In the genomic region with DNA sequence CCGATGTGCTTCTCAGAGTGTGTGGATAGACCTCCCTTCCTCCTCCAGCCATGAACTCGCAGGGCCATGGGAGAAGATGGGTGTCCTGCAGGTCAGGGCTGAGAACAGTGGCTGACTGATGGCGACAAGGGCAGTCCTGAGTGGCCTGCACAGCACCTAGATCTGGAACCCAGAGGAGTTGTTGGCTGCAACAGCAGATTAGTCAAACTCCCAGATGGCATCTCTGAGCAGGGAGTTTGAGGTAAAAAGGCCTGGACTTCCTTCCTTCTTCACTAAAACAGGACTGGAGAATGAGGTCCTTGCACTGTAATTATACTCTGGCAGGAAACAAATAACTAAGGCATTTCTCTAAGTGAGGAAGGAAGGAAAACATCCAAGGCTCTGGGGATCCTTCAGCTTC, we compare ENCODE assay signal across 22 cellular contexts.
"Had no signal": no experiment of that assay in that cellular context is flagged by ENCODE, and none has a peak within 500 bp of the region (broad histone marks: within the 10 kb centered on the region; RNA-seq: fewer than 3 reads in every experiment).

No MANE protein-coding gene starts in this region.

- H3K4me1 ChIP-seq: left lung, psoas muscle, sigmoid colon, upper lobe of left lung had no signal

- H3K4me3 ChIP-seq: esophagus squamous epithelium, heart right ventricle, left lung, psoas muscle, sigmoid colon, thoracic aorta, tibial nerve, upper lobe of left lung had no signal

- ATAC-seq: effector memory CD8-positive, alpha-beta T cell; heart right ventricle; left cardiac atrium; left lung; natural killer cell; psoas muscle; right cardiac atrium; stimulated activated effector memory CD8-positive, alpha-beta T cell treated with anti-CD3 and anti-CD28 coated beads, Interleukin-12 subunit alpha, Interleukin-12 subunit beta, amount 100 ng/mL, for 72 hours had no signal

- H3K4me3 Mint-ChIP-seq: effector memory CD8-positive, alpha-beta T cell; natural killer cell; stimulated activated effector memory CD8-positive, alpha-beta T cell treated with anti-CD3 and anti-CD28 coated beads, Interleukin-12 subunit alpha, Interleukin-12 subunit beta, amount 100 ng/mL, for 72 hours had no signal

- H3K27ac Mint-ChIP-seq: effector memory CD8-positive, alpha-beta T cell; natural killer cell; stimulated activated effector memory CD8-positive, alpha-beta T cell treated with anti-CD3 and anti-CD28 coated beads, Interleukin-12 subunit alpha, Interleukin-12 subunit beta, amount 100 ng/mL, for 72 hours had no signal

- H3K27me3 Mint-ChIP-seq: effector memory CD8-positive, alpha-beta T cell had no signal

- H3K9me3 ChIP-seq: esophagus squamous epithelium, heart right ventricle, left lung, psoas muscle, sigmoid colon, thoracic aorta, tibial nerve, upper lobe of left lung had no signal

- H3K36me3 Mint-ChIP-seq: natural killer cell; stimulated activated effector memory CD8-positive, alpha-beta T cell treated with anti-CD3 and anti-CD28 coated beads, Interleukin-12 subunit alpha, Interleukin-12 subunit beta, amount 100 ng/mL, for 72 hours had no signal

- H3K27me3 ChIP-seq: tibial nerve, upper lobe of left lung had no signal

- H3K4me1 Mint-ChIP-seq: natural killer cell; stimulated activated effector memory CD8-positive, alpha-beta T cell treated with anti-CD3 and anti-CD28 coated beads, Interleukin-12 subunit alpha, Interleukin-12 subunit beta, amount 100 ng/mL, for 72 hours had no signal

- H3K9me3 Mint-ChIP-seq: natural killer cell; stimulated activated effector memory CD8-positive, alpha-beta T cell treated with anti-CD3 and anti-CD28 coated beads, Interleukin-12 subunit alpha, Interleukin-12 subunit beta, amount 100 ng/mL, for 72 hours had no signal

- H3K36me3 ChIP-seq: esophagus squamous epithelium, heart right ventricle, left lung, sigmoid colon, thoracic aorta, tibial nerve, upper lobe of left lung had no signal

- DNase-seq: cortex of kidney; effector memory CD8-positive, alpha-beta T cell; erythroblast; esophagus squamous epithelium; foreskin melanocyte; glutamatergic neuron; heart right ventricle; hippocampal formation; left cardiac atrium; left lung; natural killer cell; nucleus accumbens; psoas muscle; right cardiac atrium; sigmoid colon; stimulated activated CD4-positive, alpha-beta T cell treated with anti-CD3 and anti-CD28 coated beads, Interleukin-2, amount 100 ng/mL, for 24 hours; stimulated activated CD4-positive, alpha-beta T cell treated with anti-CD3 and anti-CD28 coated beads, Interleukin-4, amount 100 ng/mL, for 24 hours; stimulated activated naive CD4-positive, alpha-beta T cell treated with Interleukin-2 at 50 U/mL for 16 hours; upper lobe of left lung had no signal
